Comparison of ENCODE assay signal across 10 cellular contexts in the genomic region with DNA sequence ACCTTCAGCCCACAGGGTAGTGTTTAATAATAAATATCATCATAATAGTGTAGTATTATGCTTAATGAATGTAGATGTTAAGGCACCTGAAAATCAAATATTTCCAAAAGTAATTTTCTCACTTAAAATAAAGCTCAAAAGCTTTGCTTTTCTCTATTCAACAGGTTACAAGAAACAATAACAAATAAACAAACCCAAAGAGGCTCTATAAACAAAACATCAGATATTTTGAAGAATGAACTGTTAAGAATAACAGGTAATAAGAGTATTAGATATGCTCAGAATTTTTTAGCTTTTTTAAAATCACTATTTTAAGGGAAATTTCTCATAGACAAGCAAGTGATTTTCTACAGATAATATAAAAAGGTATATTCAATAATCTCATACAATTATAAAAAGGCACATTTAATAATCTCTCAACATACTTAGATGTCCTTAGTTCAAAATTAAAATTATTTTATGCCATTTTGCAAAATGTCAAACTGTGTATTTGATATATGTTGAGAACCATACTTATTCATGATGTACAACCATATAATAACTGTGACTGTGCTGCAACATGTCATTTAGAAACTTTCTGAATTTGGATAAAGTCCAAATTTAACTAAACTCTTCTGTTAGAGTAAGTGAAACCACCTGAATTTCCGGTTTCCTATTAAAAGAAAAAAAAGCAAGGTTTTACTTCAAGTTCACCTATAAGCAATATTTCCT. TPM values are rescaled to one million over a fixed set of nuclear protein-coding genes. Genes with fewer than 3 reads are reported as not detected.
DNase-seq lines count a peak whose midpoint lies in the region; ATAC-seq and FAIRE-seq lines count a peak whose summit lies in the region.
"Had no signal": no experiment of that assay in that cellular context is flagged by ENCODE, and none has a peak within 500 bp of the region (broad histone marks: within the 10 kb centered on the region; RNA-seq: fewer than 3 reads in every experiment).

No MANE protein-coding gene starts in this region.

- ATAC-seq in GM18519 (IDR thresholded peaks at IDR 0.05; ENCODE audit: low FRiP score, unreplicated experiment) (peak; percentile 85), GM21381 (IDR thresholded peaks at IDR 0.05; ENCODE audit: unreplicated experiment) (peak; percentile 69), HG03045 (IDR thresholded peaks at IDR 0.05; ENCODE audit: unreplicated experiment) (peak; percentile 58), T-helper 17 cell (no peak)

- H3K36me3 Mint-ChIP-seq in T-helper 17 cell (ENCODE audit: low read depth) = peaks cover 10% of the 10 kb centered on the region

- peak; percentile 13 for FAIRE-seq in TTC549 (lab: Jason Lieb, UNC)

- DNase-seq in T-helper 17 cell = no peak
- no peak for DNase-seq in hypothalamus (lab: John Stamatoyannopoulos, UW)
- DNase-seq in H4 (ENCODE audit: low spot score) = no peak
- DNase-seq in AG20443 (ENCODE audit: low spot score) = no peak
- DNase-seq: stimulated activated CD4-positive, alpha-beta T cell treated with anti-CD3 and anti-CD28 coated beads, Interleukin-12 subunit alpha, Interleukin-12 subunit beta, amount 100 ng/mL, for 4 hours had no signal

- H3K4me1 Mint-ChIP-seq in T-helper 17 cell = peaks cover 34% of the 10 kb centered on the region

- no peaks in the 10 kb centered on the region for H3K9me3 ChIP-seq in T-helper 17 cell (ENCODE audit: control insufficient read depth, low read length, poor library complexity, severe bottlenecking)

- no peak overlapping the region for H3K27ac Mint-ChIP-seq in T-helper 17 cell
- H3K27ac Mint-ChIP-seq: stimulated activated naive CD8-positive, alpha-beta T cell treated with anti-CD3 and anti-CD28 coated beads, Interleukin-15, Interleukin-2, amounts not matched to agents 100 ng/mL and 50 ng/mL, for 24 hours had no signal

- no peak overlapping the region for H3K4me3 Mint-ChIP-seq in T-helper 17 cell
- H3K4me3 Mint-ChIP-seq: stimulated activated naive CD8-positive, alpha-beta T cell treated with anti-CD3 and anti-CD28 coated beads, Interleukin-15, Interleukin-2, amounts not matched to agents 100 ng/mL and 50 ng/mL, for 24 hours had no signal

- no peaks in the 10 kb centered on the region for H3K27me3 Mint-ChIP-seq in T-helper 17 cell
- H3K27me3 Mint-ChIP-seq: stimulated activated naive CD8-positive, alpha-beta T cell treated with anti-CD3 and anti-CD28 coated beads, Interleukin-15, Interleukin-2, amounts not matched to agents 100 ng/mL and 50 ng/mL, for 24 hours had no signal

RNA-seq across cellular contexts. Expression of a gene that starts 35.8 kb away (rescaled TPM):
- total RNA-seq in T-helper 17 cell = 10 to 100 TPM; 42.5 to 44.4 TPM
- total RNA-seq in H4 (2014; rRNA removed; shearing (Covaris generic)) = 10.9 and 14.2 TPM in 2 replicates
